40 cellular contexts compared by ENCODE assay signal in the genomic region with DNA sequence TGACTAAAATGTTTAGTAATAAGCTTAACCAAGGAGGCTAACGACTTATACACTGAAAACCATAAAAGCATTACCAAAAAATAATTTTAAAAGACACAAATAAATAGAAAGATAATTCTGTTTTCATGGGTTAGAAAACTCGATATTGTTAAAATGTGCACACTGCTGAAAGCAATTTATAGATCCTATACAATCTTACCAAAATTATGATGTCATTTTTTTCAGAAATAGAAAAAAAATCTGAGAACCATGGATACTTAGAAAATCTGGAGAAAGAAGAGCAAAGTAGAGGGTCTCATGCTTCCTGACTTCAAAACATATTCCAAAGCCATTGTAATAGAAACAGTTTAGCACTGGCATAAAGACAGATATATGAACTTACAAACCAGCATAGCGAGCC. TPM values are rescaled to one million over a fixed set of nuclear protein-coding genes. Genes with fewer than 3 reads are reported as not detected.
"Had no signal": no experiment of that assay in that cellular context is flagged by ENCODE, and none has a peak within 500 bp of the region (broad histone marks: within the 10 kb centered on the region; RNA-seq: fewer than 3 reads in every experiment).

No MANE protein-coding gene starts in this region.

- H3K9me3 ChIP-seq: MG63 had no signal

- H3K27me3 ChIP-seq: MG63 had no signal

- DNase-seq: Karpas-422, Kasumi-1, MG63, MM.1S, MV-4-11, NCI-H1048, NCI-H1092, NCI-H1092 treated with DMSO at 0.1 percent for 48 hours, NCI-H1105, NCI-H1105 treated with DMSO at 0.1 percent for 48 hours, NCI-H1417, NCI-H1417 treated with DMSO at 0.1 percent for 48 hours, NCI-H1436, NCI-H1436 treated with DMSO at 0.1 percent for 48 hours, NCI-H146, NCI-H1694, NCI-H1694 treated with DMSO at 0.1 percent for 48 hours, NCI-H187, NCI-H187 treated with DMSO at 0.1 percent for 48 hours, NCI-H1930, NCI-H2029, NCI-H2029 treated with DMSO at 0.1 percent for 48 hours, NCI-H2081, NCI-H2081 treated with DMSO at 0.1 percent for 48 hours, NCI-H2107, NCI-H2171, NCI-H2171 treated with DMSO at 0.1 percent for 48 hours, NCI-H2227 treated with DMSO at 0.1 percent for 48 hours, NCI-H226, NCI-H345, NCI-H446, NCI-H446 treated with DMSO at 0.1 percent for 48 hours, NCI-H510A, NCI-H510A treated with DMSO at 0.1 percent for 48 hours, NCI-H524, NCI-H524 treated with DMSO at 0.1 percent for 48 hours had no signal

- H3K36me3 ChIP-seq: MG63 had no signal

- H3K4me3 ChIP-seq: MG63 had no signal

RNA-seq across cellular contexts. Expression of gene HCRTR2, which starts 46.6 kb away (rescaled TPM):
- total RNA-seq: LHCN-M2, M059J, MCF 10A, NCI-H460 had no signal
